Comparison of ENCODE assay signal across 1 cellular context in genomic region chr12:106302401-106303201, GRCh38.
A peak's percentile ranks its signal among the peaks of the same experiment; 100 is the strongest.
TF ChIP-seq lines count a peak whose summit lies in the region.

Gene TCP11L2 (plus strand): TSS chr12:106302733. CDS start chr12:106311076, 8,343 bp downstream.

TF ChIP-seq in HepG2, 621 proteins besides CTCF, POLR2A, EP300 and RAD21 (continued from another document and continues in another):
- peak; percentile 82; the same call in 1 of the 2 replicates for TF ChIP-seq ARID4A (CRISPR knock-in tag; IDR thresholded peaks at IDR 0.05; ENCODE audit: borderline replicate concordance)
- TF ChIP-seq KLF13 (CRISPR knock-in tag; IDR thresholded peaks at IDR 0.05) = no peak
- TF ChIP-seq RFXANK (CRISPR knock-in tag; IDR thresholded peaks at IDR 0.05) = 0 out of 2 replicates have a peak, but pooled peaks have one; percentile 37
- no peak for TF ChIP-seq ZKSCAN1 (IDR thresholded peaks at IDR 0.05; ENCODE audit: low read length)
- TF ChIP-seq ZBTB8A (CRISPR knock-in tag; IDR thresholded peaks at IDR 0.05; ENCODE audit: borderline replicate concordance, low read depth) = no peak
- no peak for TF ChIP-seq ZNF781 (CRISPR knock-in tag; IDR thresholded peaks at IDR 0.05; ENCODE audit: borderline replicate concordance, not compliant biosample characterization)
- TF ChIP-seq MYNN (CRISPR knock-in tag; IDR thresholded peaks at IDR 0.05; ENCODE audit: low read depth) = no peak
- no peak for TF ChIP-seq ZBTB40 (IDR thresholded peaks at IDR 0.05)
- peak; percentile 18; the same call in 1 of the 2 replicates for TF ChIP-seq ZBTB40 (CRISPR knock-in tag; IDR thresholded peaks at IDR 0.05)
- no peak for TF ChIP-seq ATF2 (CRISPR knock-in tag; IDR thresholded peaks at IDR 0.05)
- TF ChIP-seq ZHX1 (CRISPR knock-in tag; IDR thresholded peaks at IDR 0.05; ENCODE audit: low read depth) = no peak
- TF ChIP-seq NCOR1 (IDR thresholded peaks at IDR 0.05; ENCODE audit: borderline replicate concordance, low read length) = no peak
- no peak for TF ChIP-seq PAF1 (CRISPR knock-in tag; IDR thresholded peaks at IDR 0.05)
- no peak for TF ChIP-seq HHEX (CRISPR knock-in tag; IDR thresholded peaks at IDR 0.05)
- no peak for TF ChIP-seq ZNF615 (CRISPR knock-in tag; IDR thresholded peaks at IDR 0.05; ENCODE audit: borderline replicate concordance)
- TF ChIP-seq MAFF (IDR thresholded peaks at IDR 0.05; ENCODE audit: low read depth, low read length) = no peak
- no peak for TF ChIP-seq ZNF292 (CRISPR knock-in tag; IDR thresholded peaks at IDR 0.05; ENCODE audit: borderline replicate concordance, low read depth)
- TF ChIP-seq KIAA2018 (CRISPR knock-in tag; IDR thresholded peaks at IDR 0.05; ENCODE audit: borderline replicate concordance) = no peak
- no peak; the same call in 1 of the 2 replicates for TF ChIP-seq FOXJ3 (CRISPR knock-in tag; IDR thresholded peaks at IDR 0.05; ENCODE audit: borderline replicate concordance)
- TF ChIP-seq ZNF746 (CRISPR knock-in tag; IDR thresholded peaks at IDR 0.05) = peak; percentile 39; the same call in 1 of the 2 replicates
- TF ChIP-seq ZNF362 (CRISPR knock-in tag; IDR thresholded peaks at IDR 0.05; ENCODE audit: borderline replicate concordance) = no peak
- no peak for TF ChIP-seq SSRP1 (CRISPR knock-in tag; IDR thresholded peaks at IDR 0.05)
